Comparison of ENCODE assay signal across 22 cellular contexts in the genomic region with DNA sequence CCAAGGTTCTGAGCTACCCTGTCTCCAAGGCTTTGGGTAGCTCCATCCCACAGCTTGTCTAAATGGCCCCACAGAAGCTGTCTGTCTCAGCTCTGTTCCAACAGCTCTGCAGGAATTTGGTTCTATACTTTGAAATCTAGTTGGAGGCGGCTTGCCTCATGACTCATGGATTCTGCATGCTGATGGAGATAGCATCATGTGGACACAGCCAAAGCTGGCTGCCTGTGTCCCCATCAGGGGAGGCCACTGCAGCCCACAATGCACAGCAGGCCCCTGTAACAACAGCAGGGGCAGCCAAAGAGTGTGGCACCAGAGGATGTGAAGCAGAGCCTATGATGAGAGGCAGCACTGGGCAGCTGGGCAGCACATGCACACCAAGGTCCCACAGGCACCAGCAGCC.
"Had no signal": no experiment of that assay in that cellular context is flagged by ENCODE, and none has a peak within 500 bp of the region (broad histone marks: within the 10 kb centered on the region; RNA-seq: fewer than 3 reads in every experiment).

No MANE protein-coding gene starts in this region.

- H3K27ac ChIP-seq: coronary artery, heart left ventricle, neutrophil, psoas muscle, right lobe of liver, suprapubic skin, thyroid gland had no signal

- H3K4me1 Mint-ChIP-seq: naive thymus-derived CD8-positive, alpha-beta T cell; stimulated activated effector memory CD8-positive, alpha-beta T cell treated with anti-CD3 and anti-CD28 coated beads, Interleukin-12 subunit alpha, Interleukin-12 subunit beta, amount 100 ng/mL, for 72 hours had no signal

- H3K9me3 Mint-ChIP-seq: type B pancreatic cell had no signal

- ATAC-seq: heart left ventricle; left colon; left ventricle myocardium superior; mucosa of descending colon; naive thymus-derived CD8-positive, alpha-beta T cell; psoas muscle; right lobe of liver; stimulated activated effector memory CD8-positive, alpha-beta T cell treated with anti-CD3 and anti-CD28 coated beads, Interleukin-12 subunit alpha, Interleukin-12 subunit beta, amount 100 ng/mL, for 72 hours; stimulated activated naive CD8-positive, alpha-beta T cell treated with anti-CD3 and anti-CD28 coated beads, Interleukin-15, Interleukin-2, amounts not matched to agents 100 U/mL and 50 U/mL, for 24 hours had no signal

- DNase-seq: effector CD4-positive, alpha-beta T cell; foreskin melanocyte; heart left ventricle; hippocampal formation; left colon; left ventricle myocardium superior; mucosa of descending colon; naive thymus-derived CD8-positive, alpha-beta T cell; psoas muscle; retina; right lobe of liver; stimulated activated CD4-positive, alpha-beta T cell treated with anti-CD3 and anti-CD28 coated beads, Interleukin-4, amount 100 ng/mL, for 1 hour; stimulated activated CD8-positive, alpha-beta memory T cell treated with anti-CD3 and anti-CD28 coated beads, Interleukin-4, amount 100 ng/mL, for 48 hours; stimulated activated naive CD8-positive, alpha-beta T cell treated with anti-CD3 and anti-CD28 coated beads, Interleukin-15, Interleukin-2, amounts not matched to agents 100 U/mL and 50 U/mL, for 24 hours; thyroid gland had no signal

- H3K4me3 Mint-ChIP-seq: naive thymus-derived CD8-positive, alpha-beta T cell; stimulated activated effector memory CD8-positive, alpha-beta T cell treated with anti-CD3 and anti-CD28 coated beads, Interleukin-12 subunit alpha, Interleukin-12 subunit beta, amount 100 ng/mL, for 72 hours; type B pancreatic cell had no signal

- H3K4me3 ChIP-seq: coronary artery, heart left ventricle, mucosa of descending colon, psoas muscle, right lobe of liver, suprapubic skin, thyroid gland had no signal

- H3K27ac Mint-ChIP-seq: naive thymus-derived CD8-positive, alpha-beta T cell; stimulated activated effector memory CD8-positive, alpha-beta T cell treated with anti-CD3 and anti-CD28 coated beads, Interleukin-12 subunit alpha, Interleukin-12 subunit beta, amount 100 ng/mL, for 72 hours; type B pancreatic cell had no signal

- H3K27me3 Mint-ChIP-seq: naive thymus-derived CD8-positive, alpha-beta T cell; type B pancreatic cell had no signal

- FAIRE-seq: keratinocyte, urothelium cell line had no signal

- H3K36me3 ChIP-seq: heart left ventricle, neutrophil, right lobe of liver, suprapubic skin, thyroid gland had no signal

- H3K4me1 ChIP-seq: heart left ventricle, psoas muscle, right lobe of liver, suprapubic skin, thyroid gland had no signal

- H3K36me3 Mint-ChIP-seq: naive thymus-derived CD8-positive, alpha-beta T cell; stimulated activated effector memory CD8-positive, alpha-beta T cell treated with anti-CD3 and anti-CD28 coated beads, Interleukin-12 subunit alpha, Interleukin-12 subunit beta, amount 100 ng/mL, for 72 hours; type B pancreatic cell had no signal

- H3K9me3 ChIP-seq: heart left ventricle, mucosa of descending colon, neutrophil, psoas muscle, right lobe of liver, suprapubic skin, thyroid gland had no signal
